In genomic region chr1:35595684-35596083, GRCh38 we compare ENCODE assay signal across 16 cellular contexts. TPM values are rescaled to one million over a fixed set of nuclear protein-coding genes. Genes with fewer than 3 reads are reported as not detected.
DNase-seq lines count a peak whose midpoint lies in the region; ATAC-seq, FAIRE-seq and TF ChIP-seq lines count a peak whose summit lies in the region.
"Had no signal": no experiment of that assay in that cellular context is flagged by ENCODE, and none has a peak within 500 bp of the region (broad histone marks: within the 10 kb centered on the region; RNA-seq: fewer than 3 reads in every experiment).

No MANE protein-coding gene starts in this region.

- no peaks in the 10 kb centered on the region for H3K4me1 Mint-ChIP-seq in stimulated activated naive B cell treated with anti-CD40 and anti-IgM and Interleukin-4, amounts not matched to agents 10 μg/mL and 1 μg/mL and 100 μg/mL, for 72 hours

- intact Hi-C loops in right lobe of liver (cut with DNase I), result no loop called here
- intact Hi-C loops in HepG2 (cut with micrococcal nuclease; ENCODE audit: unreplicated experiment), result no loop called here
- intact Hi-C loops in K562 (cut with micrococcal nuclease), result no loop called here

- POLR2A ChIA-PET in HepG2 (lab: Yijun Ruan, JAX), result no interaction called here
- POLR2A ChIA-PET in K562 (lab: Yijun Ruan, JAX), result interaction anchor here (0.6 kb wide), 1 partner anchor 15 kb away, joined by 3 read pairs; no protein-coding TSS in a partner anchor

- H3K27ac Mint-ChIP-seq in stimulated activated naive B cell treated with anti-CD40 and anti-IgM and Interleukin-4, amounts not matched to agents 10 μg/mL and 1 μg/mL and 100 μg/mL, for 72 hours, result peak overlapping the region; percentile 11

- no peak for TF ChIP-seq RAD21 in HepG2 (CRISPR knock-in tag; IDR thresholded peaks at IDR 0.05)
- TF ChIP-seq RAD21 in K562 (CRISPR knock-in tag; conservative IDR thresholded peaks at IDR 0.05 in 1 of 2, IDR thresholded peaks at IDR 0.05 in 1 of 2), result no peak

- no peak overlapping the region for H3K27ac ChIP-seq in right lobe of liver
- H3K27ac ChIP-seq in HepG2 (ENCODE audit: extremely low read length, insufficient read depth, low read length), result no peak overlapping the region
- no peak overlapping the region for H3K27ac ChIP-seq in K562 (ENCODE audit: extremely low read depth, low read depth, low read length)
- H3K27ac ChIP-seq: C4-2B, PC-9 had no signal

- H3K4me3 ChIP-seq in right lobe of liver, result no peak overlapping the region
- H3K4me3 ChIP-seq in HepG2 (replicated peaks in 1 of 3; ENCODE audit: insufficient read depth in 1 of 3, low read depth in 2 of 3, low read length in 3 of 3), result no peak overlapping the region
- no peak overlapping the region for H3K4me3 ChIP-seq in K562
- H3K4me3 ChIP-seq: PC-9 had no signal

- no peaks in the 10 kb centered on the region for H3K9me3 Mint-ChIP-seq in stimulated activated naive B cell treated with anti-CD40 and anti-IgM and Interleukin-4, amounts not matched to agents 10 μg/mL and 1 μg/mL and 100 μg/mL, for 72 hours

- TF ChIP-seq POLR2A in right lobe of liver (IDR thresholded peaks at IDR 0.05) (no peak), HepG2 (IDR thresholded peaks at IDR 0.05; ENCODE audit: insufficient read depth in 1 of 2, low read depth in 2 of 2, low read length in 2 of 2) (no peak), K562 (conservative IDR thresholded peaks at IDR 0.05) (peak; percentile 27; the same call in 1 of the 2 replicates)

- H3K4me2 ChIP-seq in HepG2 (ENCODE audit: low read depth, low read length), result no peak overlapping the region
- H3K4me2 ChIP-seq in K562 (ENCODE audit: insufficient read depth, low read length), result no peak overlapping the region
- H3K4me2 ChIP-seq: PC-9 had no signal

- no peak overlapping the region for H3K9ac ChIP-seq in HepG2 (ENCODE audit: insufficient read depth, low read depth, low read length)
- no peak overlapping the region for H3K9ac ChIP-seq in K562 (ENCODE audit: insufficient read depth in 1 of 2, low read depth in 2 of 2, low read length in 2 of 2)

- in situ Hi-C loops in HepG2 (cut with HindIII; ENCODE audit: extremely low pct_ligation_motif_present, low pct_unique_long_range_greater_than_20kb), result no loop called here
- in situ Hi-C loops in K562 (cut with MboI), result no loop called here

- TF ChIP-seq CTCF in right lobe of liver (IDR thresholded peaks at IDR 0.05), result no peak
- TF ChIP-seq CTCF in HepG2 (CRISPR knock-in tag; IDR thresholded peaks at IDR 0.05), result no peak
- TF ChIP-seq CTCF in K562 (IDR thresholded peaks at IDR 0.05 in 2 of 3, conservative IDR thresholded peaks at IDR 0.05 in 1 of 3; ENCODE audit: insufficient read depth in 2 of 3, low read depth in 1 of 3, low read length in 3 of 3), result no peak

- TF ChIP-seq EP300 in HepG2 (IDR thresholded peaks at IDR 0.05; ENCODE audit: low read depth in 2 of 2, low read length in 2 of 2) (no peak), HepG2 (CRISPR knock-in tag; IDR thresholded peaks at IDR 0.05; ENCODE audit: borderline replicate concordance) (no peak), K562 (IDR thresholded peaks at IDR 0.05; ENCODE audit: low read length) (no peak)

- H3K9me1 ChIP-seq in K562 (ENCODE audit: control insufficient read depth, insufficient read depth, low read length), result no peaks in the 10 kb centered on the region

- FAIRE-seq in HepG2 (lab: Jason Lieb, UNC) (no peak), K562 (lab: Jason Lieb, UNC) (no peak)

- CTCF ChIA-PET in HepG2 (lab: Yijun Ruan, JAX; ENCODE audit: low intra/inter-chr PET ratio, low total read pairs), result no interaction called here
- CTCF ChIA-PET in K562 (lab: Yijun Ruan, JAX; ENCODE audit: low intra/inter-chr PET ratio), result no interaction called here

- ATAC-seq in right lobe of liver (peak in 3 of 4 donors; percentile 11 to 25 (median 20)), HepG2 (no peak), K562 (no peak), HG02798 (IDR thresholded peaks at IDR 0.05; ENCODE audit: poor library complexity, unreplicated experiment) (no peak)
- ATAC-seq in stimulated activated naive B cell treated with anti-CD40 and anti-IgM and Interleukin-4, amounts not matched to agents 10 μg/mL and 1 μg/mL and 100 μg/mL, for 72 hours (replicated peaks), result no peak

- H4K20me1 ChIP-seq in HepG2 (ENCODE audit: insufficient read depth, low read length) (no peaks in the 10 kb centered on the region), K562 (replicated peaks; ENCODE audit: control insufficient read depth, insufficient read depth, low read length) (no peaks in the 10 kb centered on the region)

- H2AFZ ChIP-seq in HepG2 (ENCODE audit: low read length) (no peak overlapping the region), K562 (ENCODE audit: low read depth, low read length) (no peak overlapping the region)
- H2AFZ ChIP-seq: PC-9 had no signal

- no peak overlapping the region for H3K4me3 Mint-ChIP-seq in stimulated activated naive B cell treated with anti-CD40 and anti-IgM and Interleukin-4, amounts not matched to agents 10 μg/mL and 1 μg/mL and 100 μg/mL, for 72 hours

- no peaks in the 10 kb centered on the region for H3K27me3 ChIP-seq in right lobe of liver
- no peaks in the 10 kb centered on the region for H3K27me3 ChIP-seq in HepG2 (ENCODE audit: control insufficient read depth in 1 of 2, insufficient read depth in 2 of 2, low read length in 2 of 2)
- no peaks in the 10 kb centered on the region for H3K27me3 ChIP-seq in K562 (ENCODE audit: control insufficient read depth in 2 of 2, insufficient read depth in 2 of 2, low read length in 2 of 2)

- H3K36me3 ChIP-seq in right lobe of liver, result peaks cover 0 to 11% (median 0%) of the 10 kb centered on the region in 4 donors
- H3K36me3 ChIP-seq in HepG2 (replicated peaks in 1 of 2; ENCODE audit: control insufficient read depth in 1 of 2, insufficient read depth in 2 of 2, low read length in 2 of 2), result peaks cover 0 to 11% of the 10 kb centered on the region in 2 experiments; a peak in 3 of 5 replicates
- H3K36me3 ChIP-seq in K562 (ENCODE audit: control insufficient read depth, insufficient read depth, low read length), result peaks cover 36% of the 10 kb centered on the region; the same call in 2 of the 3 replicates

- H3K79me2 ChIP-seq in HepG2 (ENCODE audit: insufficient read depth, low read length), result no peaks in the 10 kb centered on the region
- H3K79me2 ChIP-seq in K562 (ENCODE audit: control insufficient read depth, insufficient read depth, low read length), result no peaks in the 10 kb centered on the region

- BruUV-seq in HepG2 (replicated peaks; lab: Mats Ljungman, UMichigan), result no TSS peak
- BruUV-seq in K562 (replicated peaks; lab: Mats Ljungman, UMichigan), result no TSS peak

- no peaks in the 10 kb centered on the region for H3K27me3 Mint-ChIP-seq in stimulated activated naive B cell treated with anti-CD40 and anti-IgM and Interleukin-4, amounts not matched to agents 10 μg/mL and 1 μg/mL and 100 μg/mL, for 72 hours

- DNase-seq in right lobe of liver, result no peak
- DNase-seq in HepG2 (ENCODE audit: low spot score), result no peak
- DNase-seq in K562 (ENCODE audit: extremely low read depth in 1 of 4, low spot score in 3 of 4), result no peak
- DNase-seq in stimulated activated naive B cell treated with anti-CD40 and anti-IgM and Interleukin-4, amounts not matched to agents 10 μg/mL and 1 μg/mL and 100 μg/mL, for 72 hours, result no peak
- no peak for DNase-seq in NCI-H1417 (lab: John Stamatoyannopoulos, UW)
- DNase-seq: DMS 273 treated with DMSO at 0.1 percent for 48 hours, GF-D8, NCI-H1048, NCI-H146, NCI-H2081 treated with DMSO at 0.1 percent for 48 hours, NCI-H510A, NCI-H82, PC-9 had no signal

- WGBS in right lobe of liver (ENCODE audit: insufficient coverage, low coverage, low lambda C conversion rate, missing lambda C conversion rate), result 100% methylated on average over 2 of the region's 7 CpGs
- WGBS in HepG2 (ENCODE audit: low lambda C conversion rate), result 93% methylated on average over 7 of the region's 7 CpGs
- 75% methylated on average over 7 of the region's 7 CpGs for WGBS in K562 (ENCODE audit: insufficient coverage, low coverage, missing lambda C conversion rate)

- H3K36me3 Mint-ChIP-seq in stimulated activated naive B cell treated with anti-CD40 and anti-IgM and Interleukin-4, amounts not matched to agents 10 μg/mL and 1 μg/mL and 100 μg/mL, for 72 hours, result peaks cover 19 to 48% of the 10 kb centered on the region in 2 donors

- H3K4me1 ChIP-seq in right lobe of liver (no peaks in the 10 kb centered on the region), HepG2 (ENCODE audit: insufficient read depth, low read length) (peaks cover 15% of the 10 kb centered on the region), K562 (replicated peaks in 1 of 2; ENCODE audit: control insufficient read depth in 2 of 2, insufficient read depth in 2 of 2, low read length in 2 of 2) (peaks cover 2 to 4% of the 10 kb centered on the region in 2 experiments; a peak in 2 of 5 replicates)

- H3K9me3 ChIP-seq in right lobe of liver (no peaks in the 10 kb centered on the region), HepG2 (ENCODE audit: low read length) (no peaks in the 10 kb centered on the region), K562 (replicated peaks; ENCODE audit: control insufficient read depth, insufficient read depth, low read depth, low read length) (no peaks in the 10 kb centered on the region)

RNA-seq across cellular contexts. Expression of gene TFAP2E, which starts 22.6 kb away (rescaled TPM):
- under 1 TPM in 2 of 6 experiments, not detected in 4; 0.15 to 0.24 TPM for total RNA-seq in right lobe of liver
- 0.31 and 0.44 TPM in 2 replicates for total RNA-seq in HepG2 (2016; rRNA removed; fragmentation: Illumina TruSeq; extraction: Trizol)
- 0.18 TPM in 1 of 2 replicates, not detected in the other for total RNA-seq in HepG2 (2016; cell fraction: cytosol; rRNA removed; fragmentation: Illumina TruSeq; extraction: Trizol; ENCODE audit: low read depth)
- total RNA-seq in HepG2 (2016; cell fraction: insoluble cytoplasmic fraction; rRNA removed; fragmentation: Illumina TruSeq; extraction: Trizol), result 0.17 and 0.49 TPM in 2 replicates
- 0.12 and 0.17 TPM in 2 replicates for total RNA-seq in HepG2 (2016; cell fraction: membrane; rRNA removed; fragmentation: Illumina TruSeq; extraction: Trizol)
- total RNA-seq in HepG2 (2016; cell fraction: nucleus; rRNA removed; fragmentation: Illumina TruSeq; extraction: Trizol), result 0.47 and 0.53 TPM in 2 replicates
- polyA plus RNA-seq in HepG2 (2011; rRNA removed), result 0.41 and 0.46 TPM in 2 replicates
- 0.32 and 0.42 TPM in 2 replicates for polyA plus RNA-seq in HepG2 (2011; cell fraction: cytosol; rRNA removed)
- polyA plus RNA-seq in HepG2 (2011; cell fraction: nucleus; rRNA removed), result 2.1 and 2.2 TPM in 2 replicates
- polyA plus RNA-seq in HepG2 (2012), result 0.56 and 0.88 TPM in 2 replicates
- polyA plus RNA-seq in HepG2 (2016; cell fraction: cytosol; fragmentation: Illumina TruSeq; extraction: Trizol; ENCODE audit: low read depth), result 0.12 TPM in 1 of 2 replicates, not detected in the other
- 0.28 and 0.50 TPM in 2 replicates for polyA plus RNA-seq in HepG2 (2016; cell fraction: insoluble cytoplasmic fraction; fragmentation: Illumina TruSeq; extraction: Trizol; ENCODE audit: low read depth)
- 0.08 and 0.26 TPM in 2 replicates for polyA plus RNA-seq in HepG2 (2016; cell fraction: membrane; fragmentation: Illumina TruSeq; extraction: Trizol; ENCODE audit: low read depth)
- 1.5 and 1.9 TPM in 2 replicates for polyA plus RNA-seq in HepG2 (2016; cell fraction: nucleus; fragmentation: Illumina TruSeq; extraction: Trizol; ENCODE audit: insufficient read depth, low read depth)
- polyA minus RNA-seq in HepG2 (2011; rRNA and poly(A)+ RNA removed; ENCODE audit: low replicate concordance), result 0.08 and 0.12 TPM in 2 replicates
- polyA minus RNA-seq in HepG2 (2011; cell fraction: cytosol; rRNA and poly(A)+ RNA removed), result not detected in 2 replicates
- polyA minus RNA-seq in HepG2 (2011; cell fraction: nucleus; rRNA and poly(A)+ RNA removed), result 0.50 and 0.52 TPM in 2 replicates
- total RNA-seq in K562 (2011; cell fraction: chromatin; rRNA removed; ENCODE audit: low replicate concordance), result 0.30 and 0.44 TPM in 2 replicates
- total RNA-seq in K562 (2011; cell fraction: nucleolus; rRNA removed), result 0.39 TPM in 1 of 2 replicates, not detected in the other
- 0.81 TPM in 1 of 2 replicates, not detected in the other for total RNA-seq in K562 (2011; cell fraction: nucleoplasm; rRNA removed)
- not detected in 2 replicates for total RNA-seq in K562 (2014; rRNA removed)
- total RNA-seq in K562 (2014; rRNA removed; fragmentation: Illumina TruSeq; extraction: Trizol), result not detected in 2 replicates
- total RNA-seq in K562 (2015; rRNA removed; fragmentation: Illumina TruSeq; extraction: Trizol), result 0.11 TPM in 1 of 2 replicates, not detected in the other
- total RNA-seq in K562 (2021), result not detected in 2 replicates
- 0.07 and 0.11 TPM in 2 replicates for polyA plus RNA-seq in K562 (2011; rRNA removed)
- polyA plus RNA-seq in K562 (2011; cell fraction: cytosol; rRNA removed), result not detected in 2 replicates
- polyA plus RNA-seq in K562 (2011; cell fraction: nucleus; rRNA removed), result 0.31 and 0.38 TPM in 2 replicates
- 0.20 and 0.58 TPM in 2 replicates for polyA plus RNA-seq in K562 (2012)
- polyA plus RNA-seq in K562 (2014; fragmentation: Illumina TruSeq; extraction: Trizol), result not detected in 2 replicates
- under 1 TPM; 0.03 to 0.06 TPM for polyA plus RNA-seq in K562 (2014; fragmentation: Nextera tagmentation; extraction: Ambion mirVana)
- 0.04 and 0.07 TPM in 2 replicates for polyA plus RNA-seq in K562 (2014; rRNA removed)
- polyA minus RNA-seq in K562 (2011; rRNA and poly(A)+ RNA removed), result 0.14 TPM in 1 of 2 replicates, not detected in the other
- polyA minus RNA-seq in K562 (2011; cell fraction: cytosol; rRNA and poly(A)+ RNA removed), result not detected in 2 replicates
- not detected in 2 replicates for polyA minus RNA-seq in K562 (2011; cell fraction: nucleus; rRNA and poly(A)+ RNA removed)
- total RNA-seq: H4 had no signal

RNA-seq across cellular contexts. Expression of gene NCDN, which starts 38.1 kb away (rescaled TPM):
- total RNA-seq in right lobe of liver (10 to 100 TPM in 2 of 6 experiments, 1 to 10 TPM in 4; 5.9 to 11.7 (median 7.3) TPM), HepG2 (2016; rRNA removed; fragmentation: Illumina TruSeq; extraction: Trizol) (9.1 and 9.3 TPM in 2 replicates), K562 (2014; rRNA removed) (16.4 and 20.4 TPM in 2 replicates), K562 (2014; rRNA removed; fragmentation: Illumina TruSeq; extraction: Trizol) (4.5 and 5.4 TPM in 2 replicates), K562 (2015; rRNA removed; fragmentation: Illumina TruSeq; extraction: Trizol) (10.7 and 13.3 TPM in 2 replicates), K562 (2021) (33.5 and 35.1 TPM in 2 replicates)
- 0.88 and 1.1 TPM in 2 replicates for total RNA-seq in HepG2 (2016; cell fraction: cytosol; rRNA removed; fragmentation: Illumina TruSeq; extraction: Trizol; ENCODE audit: low read depth)
- total RNA-seq in HepG2 (2016; cell fraction: insoluble cytoplasmic fraction; rRNA removed; fragmentation: Illumina TruSeq; extraction: Trizol), result 7.2 and 8.9 TPM in 2 replicates
- total RNA-seq in HepG2 (2016; cell fraction: membrane; rRNA removed; fragmentation: Illumina TruSeq; extraction: Trizol), result 3.5 and 3.6 TPM in 2 replicates
- 6.6 and 8.7 TPM in 2 replicates for total RNA-seq in HepG2 (2016; cell fraction: nucleus; rRNA removed; fragmentation: Illumina TruSeq; extraction: Trizol)
- polyA plus RNA-seq in HepG2 (2011; rRNA removed) (6.6 and 11.0 TPM in 2 replicates), K562 (2011; rRNA removed) (8.1 and 14.6 TPM in 2 replicates), K562 (2014; fragmentation: Illumina TruSeq; extraction: Trizol) (16.0 and 26.9 TPM in 2 replicates), K562 (2014; fragmentation: Nextera tagmentation; extraction: Ambion mirVana) (1 to 10 TPM; 1.9 to 2.6 TPM), K562 (2014; rRNA removed) (20.0 and 24.8 TPM in 2 replicates)
- 4.6 and 5.4 TPM in 2 replicates for polyA plus RNA-seq in HepG2 (2011; cell fraction: cytosol; rRNA removed)
- polyA plus RNA-seq in HepG2 (2011; cell fraction: nucleus; rRNA removed), result 26.7 and 28.4 TPM in 2 replicates
- 4.4 and 7.0 TPM in 2 replicates for polyA plus RNA-seq in HepG2 (2012)
- 0.55 and 0.77 TPM in 2 replicates for polyA plus RNA-seq in HepG2 (2016; cell fraction: cytosol; fragmentation: Illumina TruSeq; extraction: Trizol; ENCODE audit: low read depth)
- 7.4 and 8.8 TPM in 2 replicates for polyA plus RNA-seq in HepG2 (2016; cell fraction: insoluble cytoplasmic fraction; fragmentation: Illumina TruSeq; extraction: Trizol; ENCODE audit: low read depth)
- 1.8 and 1.9 TPM in 2 replicates for polyA plus RNA-seq in HepG2 (2016; cell fraction: membrane; fragmentation: Illumina TruSeq; extraction: Trizol; ENCODE audit: low read depth)
- 15.1 and 16.2 TPM in 2 replicates for polyA plus RNA-seq in HepG2 (2016; cell fraction: nucleus; fragmentation: Illumina TruSeq; extraction: Trizol; ENCODE audit: insufficient read depth, low read depth)
- 18.1 and 18.4 TPM in 2 replicates for polyA minus RNA-seq in HepG2 (2011; rRNA and poly(A)+ RNA removed; ENCODE audit: low replicate concordance)
- polyA minus RNA-seq in HepG2 (2011; cell fraction: cytosol; rRNA and poly(A)+ RNA removed), result 5.1 and 5.9 TPM in 2 replicates
- 12.4 and 15.2 TPM in 2 replicates for polyA minus RNA-seq in HepG2 (2011; cell fraction: nucleus; rRNA and poly(A)+ RNA removed)
- 18.2 and 51.7 TPM in 2 replicates for total RNA-seq in K562 (2011; cell fraction: chromatin; rRNA removed; ENCODE audit: low replicate concordance)
- total RNA-seq in K562 (2011; cell fraction: nucleolus; rRNA removed), result 35.4 and 36.2 TPM in 2 replicates
- 27.1 and 28.9 TPM in 2 replicates for total RNA-seq in K562 (2011; cell fraction: nucleoplasm; rRNA removed)
- polyA plus RNA-seq in K562 (2011; cell fraction: cytosol; rRNA removed), result 11.3 and 22.9 TPM in 2 replicates
- polyA plus RNA-seq in K562 (2011; cell fraction: nucleus; rRNA removed), result 32.8 and 67.9 TPM in 2 replicates
- polyA plus RNA-seq in K562 (2012), result 23.9 and 26.1 TPM in 2 replicates
- polyA minus RNA-seq in K562 (2011; rRNA and poly(A)+ RNA removed), result 4.9 and 5.2 TPM in 2 replicates
- polyA minus RNA-seq in K562 (2011; cell fraction: cytosol; rRNA and poly(A)+ RNA removed), result 13.6 and 15.4 TPM in 2 replicates
- 16.6 and 17.4 TPM in 2 replicates for polyA minus RNA-seq in K562 (2011; cell fraction: nucleus; rRNA and poly(A)+ RNA removed)

RNA-seq across cellular contexts. Expression of gene KIAA0319L, which starts 38.5 kb away (rescaled TPM):
- 10 to 100 TPM; 35.3 to 84.9 (median 54.3) TPM for total RNA-seq in right lobe of liver
- total RNA-seq in HepG2 (2016; rRNA removed; fragmentation: Illumina TruSeq; extraction: Trizol), result 15.9 and 33.4 TPM in 2 replicates
- total RNA-seq in HepG2 (2016; cell fraction: cytosol; rRNA removed; fragmentation: Illumina TruSeq; extraction: Trizol; ENCODE audit: low read depth), result 9.6 and 9.8 TPM in 2 replicates
- total RNA-seq in HepG2 (2016; cell fraction: insoluble cytoplasmic fraction; rRNA removed; fragmentation: Illumina TruSeq; extraction: Trizol), result 14.8 and 30.6 TPM in 2 replicates
- 17.2 and 17.3 TPM in 2 replicates for total RNA-seq in HepG2 (2016; cell fraction: membrane; rRNA removed; fragmentation: Illumina TruSeq; extraction: Trizol)
- total RNA-seq in HepG2 (2016; cell fraction: nucleus; rRNA removed; fragmentation: Illumina TruSeq; extraction: Trizol), result 54.0 and 56.5 TPM in 2 replicates
- polyA plus RNA-seq in HepG2 (2011; rRNA removed), result 74.3 and 82.6 TPM in 2 replicates
- 42.1 and 57.2 TPM in 2 replicates for polyA plus RNA-seq in HepG2 (2011; cell fraction: cytosol; rRNA removed)
- polyA plus RNA-seq in HepG2 (2011; cell fraction: nucleus; rRNA removed), result 80.2 and 103 TPM in 2 replicates
- polyA plus RNA-seq in HepG2 (2012), result 46.0 and 51.9 TPM in 2 replicates
- 2.8 and 3.0 TPM in 2 replicates for polyA plus RNA-seq in HepG2 (2016; cell fraction: cytosol; fragmentation: Illumina TruSeq; extraction: Trizol; ENCODE audit: low read depth)
- 8.0 and 11.3 TPM in 2 replicates for polyA plus RNA-seq in HepG2 (2016; cell fraction: insoluble cytoplasmic fraction; fragmentation: Illumina TruSeq; extraction: Trizol; ENCODE audit: low read depth)
- 7.6 and 8.2 TPM in 2 replicates for polyA plus RNA-seq in HepG2 (2016; cell fraction: membrane; fragmentation: Illumina TruSeq; extraction: Trizol; ENCODE audit: low read depth)
- 50.7 and 54.2 TPM in 2 replicates for polyA plus RNA-seq in HepG2 (2016; cell fraction: nucleus; fragmentation: Illumina TruSeq; extraction: Trizol; ENCODE audit: insufficient read depth, low read depth)
- polyA minus RNA-seq in HepG2 (2011; rRNA and poly(A)+ RNA removed; ENCODE audit: low replicate concordance), result 53.1 and 74.5 TPM in 2 replicates
- 37.6 and 52.7 TPM in 2 replicates for polyA minus RNA-seq in HepG2 (2011; cell fraction: cytosol; rRNA and poly(A)+ RNA removed)
- 116 and 145 TPM in 2 replicates for polyA minus RNA-seq in HepG2 (2011; cell fraction: nucleus; rRNA and poly(A)+ RNA removed)
- 218 and 257 TPM in 2 replicates for total RNA-seq in K562 (2011; cell fraction: chromatin; rRNA removed; ENCODE audit: low replicate concordance)
- 151 and 178 TPM in 2 replicates for total RNA-seq in K562 (2011; cell fraction: nucleolus; rRNA removed)
- 203 and 242 TPM in 2 replicates for total RNA-seq in K562 (2011; cell fraction: nucleoplasm; rRNA removed)
- 22.7 and 26.9 TPM in 2 replicates for total RNA-seq in K562 (2014; rRNA removed)
- total RNA-seq in K562 (2014; rRNA removed; fragmentation: Illumina TruSeq; extraction: Trizol), result 29.3 and 30.2 TPM in 2 replicates
- 25.0 and 27.4 TPM in 2 replicates for total RNA-seq in K562 (2015; rRNA removed; fragmentation: Illumina TruSeq; extraction: Trizol)
- total RNA-seq in K562 (2021), result 32.7 and 33.2 TPM in 2 replicates
- 51.7 and 66.5 TPM in 2 replicates for polyA plus RNA-seq in K562 (2011; rRNA removed)
- polyA plus RNA-seq in K562 (2011; cell fraction: cytosol; rRNA removed), result 29.9 and 48.2 TPM in 2 replicates
- polyA plus RNA-seq in K562 (2011; cell fraction: nucleus; rRNA removed), result 76.5 and 77.3 TPM in 2 replicates
- 29.4 and 50.6 TPM in 2 replicates for polyA plus RNA-seq in K562 (2012)
- 32.2 and 40.1 TPM in 2 replicates for polyA plus RNA-seq in K562 (2014; fragmentation: Illumina TruSeq; extraction: Trizol)
- polyA plus RNA-seq in K562 (2014; fragmentation: Nextera tagmentation; extraction: Ambion mirVana), result 1 to 10 TPM; 2.4 to 5.9 TPM
- polyA plus RNA-seq in K562 (2014; rRNA removed), result 23.4 and 28.5 TPM in 2 replicates
- 84.3 and 87.6 TPM in 2 replicates for polyA minus RNA-seq in K562 (2011; rRNA and poly(A)+ RNA removed)
- polyA minus RNA-seq in K562 (2011; cell fraction: cytosol; rRNA and poly(A)+ RNA removed), result 28.8 and 38.0 TPM in 2 replicates
- 47.7 and 95.0 TPM in 2 replicates for polyA minus RNA-seq in K562 (2011; cell fraction: nucleus; rRNA and poly(A)+ RNA removed)

RNA-seq across cellular contexts. Expression of gene PSMB2, which starts 45.6 kb away (rescaled TPM):
- total RNA-seq in right lobe of liver (10 to 100 TPM; 41.7 to 54.6 (median 48.3) TPM), HepG2 (2016; rRNA removed; fragmentation: Illumina TruSeq; extraction: Trizol) (62.2 and 102 TPM in 2 replicates), K562 (2014; rRNA removed) (71.7 and 103 TPM in 2 replicates), K562 (2014; rRNA removed; fragmentation: Illumina TruSeq; extraction: Trizol) (144 and 145 TPM in 2 replicates), K562 (2015; rRNA removed; fragmentation: Illumina TruSeq; extraction: Trizol) (140 and 155 TPM in 2 replicates), K562 (2021) (231 and 235 TPM in 2 replicates)
- 9.9 and 10.8 TPM in 2 replicates for total RNA-seq in HepG2 (2016; cell fraction: cytosol; rRNA removed; fragmentation: Illumina TruSeq; extraction: Trizol; ENCODE audit: low read depth)
- 62.8 and 101 TPM in 2 replicates for total RNA-seq in HepG2 (2016; cell fraction: insoluble cytoplasmic fraction; rRNA removed; fragmentation: Illumina TruSeq; extraction: Trizol)
- 18.0 and 18.3 TPM in 2 replicates for total RNA-seq in HepG2 (2016; cell fraction: membrane; rRNA removed; fragmentation: Illumina TruSeq; extraction: Trizol)
- 31.6 and 32.7 TPM in 2 replicates for total RNA-seq in HepG2 (2016; cell fraction: nucleus; rRNA removed; fragmentation: Illumina TruSeq; extraction: Trizol)
- polyA plus RNA-seq in HepG2 (2011; rRNA removed) (50.5 and 60.6 TPM in 2 replicates), K562 (2011; rRNA removed) (165 and 171 TPM in 2 replicates), K562 (2014; fragmentation: Illumina TruSeq; extraction: Trizol) (283 and 321 TPM in 2 replicates), K562 (2014; fragmentation: Nextera tagmentation; extraction: Ambion mirVana) (100 to 1,000 TPM; 499 to 543 TPM), K562 (2014; rRNA removed) (150 and 162 TPM in 2 replicates)
- polyA plus RNA-seq in HepG2 (2011; cell fraction: cytosol; rRNA removed), result 45.2 and 49.5 TPM in 2 replicates
- polyA plus RNA-seq in HepG2 (2011; cell fraction: nucleus; rRNA removed), result 17.0 and 20.6 TPM in 2 replicates
- polyA plus RNA-seq in HepG2 (2012), result 49.7 and 57.0 TPM in 2 replicates
- 20.2 and 22.2 TPM in 2 replicates for polyA plus RNA-seq in HepG2 (2016; cell fraction: cytosol; fragmentation: Illumina TruSeq; extraction: Trizol; ENCODE audit: low read depth)
- polyA plus RNA-seq in HepG2 (2016; cell fraction: insoluble cytoplasmic fraction; fragmentation: Illumina TruSeq; extraction: Trizol; ENCODE audit: low read depth), result 199 and 202 TPM in 2 replicates
- polyA plus RNA-seq in HepG2 (2016; cell fraction: membrane; fragmentation: Illumina TruSeq; extraction: Trizol; ENCODE audit: low read depth), result 28.8 and 32.3 TPM in 2 replicates
- 75.8 and 83.1 TPM in 2 replicates for polyA plus RNA-seq in HepG2 (2016; cell fraction: nucleus; fragmentation: Illumina TruSeq; extraction: Trizol; ENCODE audit: insufficient read depth, low read depth)
- polyA minus RNA-seq in HepG2 (2011; rRNA and poly(A)+ RNA removed; ENCODE audit: low replicate concordance), result 92.7 and 165 TPM in 2 replicates
- 26.0 and 31.0 TPM in 2 replicates for polyA minus RNA-seq in HepG2 (2011; cell fraction: cytosol; rRNA and poly(A)+ RNA removed)
- 19.2 and 19.9 TPM in 2 replicates for polyA minus RNA-seq in HepG2 (2011; cell fraction: nucleus; rRNA and poly(A)+ RNA removed)
- total RNA-seq in K562 (2011; cell fraction: chromatin; rRNA removed; ENCODE audit: low replicate concordance), result 31.2 and 38.1 TPM in 2 replicates
- total RNA-seq in K562 (2011; cell fraction: nucleolus; rRNA removed), result 24.7 and 27.5 TPM in 2 replicates
- 46.6 and 87.8 TPM in 2 replicates for total RNA-seq in K562 (2011; cell fraction: nucleoplasm; rRNA removed)
- polyA plus RNA-seq in K562 (2011; cell fraction: cytosol; rRNA removed), result 180 and 190 TPM in 2 replicates
- polyA plus RNA-seq in K562 (2011; cell fraction: nucleus; rRNA removed), result 68.1 and 83.6 TPM in 2 replicates
- polyA plus RNA-seq in K562 (2012), result 147 and 203 TPM in 2 replicates
- polyA minus RNA-seq in K562 (2011; rRNA and poly(A)+ RNA removed), result 117 and 126 TPM in 2 replicates
- 108 and 118 TPM in 2 replicates for polyA minus RNA-seq in K562 (2011; cell fraction: cytosol; rRNA and poly(A)+ RNA removed)
- 13.2 and 23.4 TPM in 2 replicates for polyA minus RNA-seq in K562 (2011; cell fraction: nucleus; rRNA and poly(A)+ RNA removed)

Comparison
In these comparisons a context has a peak if more than half of its experiments do, and no peak if none do; other contexts are left out.
1. ATAC-seq: peak in right lobe of liver (3 of 4); none in HepG2 (single experiment), K562 (single experiment), stimulated activated naive B cell treated with anti-CD40 and anti-IgM and Interleukin-4, amounts not matched to agents 10 μg/mL and 1 μg/mL and 100 μg/mL, for 72 hours (0 of 2) and HG02798 (single experiment).